Comparison of ENCODE assay signal across 1 cellular context in the genomic region with DNA sequence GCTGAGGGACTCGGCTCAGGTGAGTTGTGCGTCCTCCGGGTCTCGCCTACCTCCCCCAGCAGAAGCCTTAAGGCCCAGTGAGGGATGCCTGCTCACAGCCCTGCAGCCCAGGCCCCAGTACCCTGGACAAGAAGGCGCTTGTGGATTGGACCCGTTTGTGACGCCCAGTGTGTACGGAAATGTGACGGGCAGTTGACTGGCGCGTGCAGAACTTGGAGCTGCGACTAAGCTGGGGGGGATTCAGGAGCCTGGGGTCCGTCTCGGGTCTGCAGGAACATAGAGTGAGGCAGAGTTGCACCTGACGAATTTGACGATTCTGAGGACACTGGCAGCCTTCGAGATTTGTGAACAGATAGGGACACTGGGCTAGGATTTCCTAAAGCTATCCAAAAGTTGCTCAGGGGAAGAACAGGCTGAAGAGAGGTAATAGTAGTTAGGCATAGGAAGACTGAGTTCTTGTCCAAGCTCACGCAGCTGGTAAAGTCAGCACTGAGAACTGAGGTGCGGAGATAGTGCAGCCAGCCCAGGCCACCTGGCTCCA.
TF ChIP-seq lines count a peak whose summit lies in the region.

No MANE protein-coding gene starts in this region.

TF ChIP-seq in K562, 482 proteins besides CTCF, POLR2A, EP300 and RAD21 (continued from another document):
- peak; percentile 63; the same call in 1 of the 2 replicates for TF ChIP-seq ATF2 (CRISPR knock-in tag; IDR thresholded peaks at IDR 0.05)
- TF ChIP-seq ETV6 (IDR thresholded peaks at IDR 0.05; ENCODE audit: borderline replicate concordance in 1 of 2, low read depth in 2 of 2, low read length in 1 of 2): no peak
- TF ChIP-seq ETV6 (CRISPR knock-in tag; IDR thresholded peaks at IDR 0.05; ENCODE audit: borderline replicate concordance): 0 out of 2 replicates have a peak, but pooled peaks have one; percentile 53
- TF ChIP-seq, protein P1, sequence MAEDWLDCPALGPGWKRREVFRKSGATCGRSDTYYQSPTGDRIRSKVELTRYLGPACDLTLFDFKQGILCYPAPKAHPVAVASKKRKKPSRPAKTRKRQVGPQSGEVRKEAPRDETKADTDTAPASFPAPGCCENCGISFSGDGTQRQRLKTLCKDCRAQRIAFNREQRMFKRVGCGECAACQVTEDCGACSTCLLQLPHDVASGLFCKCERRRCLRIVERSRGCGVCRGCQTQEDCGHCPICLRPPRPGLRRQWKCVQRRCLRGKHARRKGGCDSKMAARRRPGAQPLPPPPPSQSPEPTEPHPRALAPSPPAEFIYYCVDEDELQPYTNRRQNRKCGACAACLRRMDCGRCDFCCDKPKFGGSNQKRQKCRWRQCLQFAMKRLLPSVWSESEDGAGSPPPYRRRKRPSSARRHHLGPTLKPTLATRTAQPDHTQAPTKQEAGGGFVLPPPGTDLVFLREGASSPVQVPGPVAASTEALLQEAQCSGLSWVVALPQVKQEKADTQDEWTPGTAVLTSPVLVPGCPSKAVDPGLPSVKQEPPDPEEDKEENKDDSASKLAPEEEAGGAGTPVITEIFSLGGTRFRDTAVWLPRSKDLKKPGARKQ (CRISPR knock-in tag; IDR thresholded peaks at IDR 0.05): no peak
- TF ChIP-seq JUN (IDR thresholded peaks at IDR 0.05; ENCODE audit: borderline replicate concordance, low read depth, low read length): no peak
- TF ChIP-seq JUN (CRISPR knock-in tag; IDR thresholded peaks at IDR 0.05; ENCODE audit: borderline replicate concordance): 0 out of 2 replicates have a peak, but pooled peaks have one; percentile 41
- TF ChIP-seq ELF4 (CRISPR knock-in tag; IDR thresholded peaks at IDR 0.05): no peak
- TF ChIP-seq, protein P2, sequence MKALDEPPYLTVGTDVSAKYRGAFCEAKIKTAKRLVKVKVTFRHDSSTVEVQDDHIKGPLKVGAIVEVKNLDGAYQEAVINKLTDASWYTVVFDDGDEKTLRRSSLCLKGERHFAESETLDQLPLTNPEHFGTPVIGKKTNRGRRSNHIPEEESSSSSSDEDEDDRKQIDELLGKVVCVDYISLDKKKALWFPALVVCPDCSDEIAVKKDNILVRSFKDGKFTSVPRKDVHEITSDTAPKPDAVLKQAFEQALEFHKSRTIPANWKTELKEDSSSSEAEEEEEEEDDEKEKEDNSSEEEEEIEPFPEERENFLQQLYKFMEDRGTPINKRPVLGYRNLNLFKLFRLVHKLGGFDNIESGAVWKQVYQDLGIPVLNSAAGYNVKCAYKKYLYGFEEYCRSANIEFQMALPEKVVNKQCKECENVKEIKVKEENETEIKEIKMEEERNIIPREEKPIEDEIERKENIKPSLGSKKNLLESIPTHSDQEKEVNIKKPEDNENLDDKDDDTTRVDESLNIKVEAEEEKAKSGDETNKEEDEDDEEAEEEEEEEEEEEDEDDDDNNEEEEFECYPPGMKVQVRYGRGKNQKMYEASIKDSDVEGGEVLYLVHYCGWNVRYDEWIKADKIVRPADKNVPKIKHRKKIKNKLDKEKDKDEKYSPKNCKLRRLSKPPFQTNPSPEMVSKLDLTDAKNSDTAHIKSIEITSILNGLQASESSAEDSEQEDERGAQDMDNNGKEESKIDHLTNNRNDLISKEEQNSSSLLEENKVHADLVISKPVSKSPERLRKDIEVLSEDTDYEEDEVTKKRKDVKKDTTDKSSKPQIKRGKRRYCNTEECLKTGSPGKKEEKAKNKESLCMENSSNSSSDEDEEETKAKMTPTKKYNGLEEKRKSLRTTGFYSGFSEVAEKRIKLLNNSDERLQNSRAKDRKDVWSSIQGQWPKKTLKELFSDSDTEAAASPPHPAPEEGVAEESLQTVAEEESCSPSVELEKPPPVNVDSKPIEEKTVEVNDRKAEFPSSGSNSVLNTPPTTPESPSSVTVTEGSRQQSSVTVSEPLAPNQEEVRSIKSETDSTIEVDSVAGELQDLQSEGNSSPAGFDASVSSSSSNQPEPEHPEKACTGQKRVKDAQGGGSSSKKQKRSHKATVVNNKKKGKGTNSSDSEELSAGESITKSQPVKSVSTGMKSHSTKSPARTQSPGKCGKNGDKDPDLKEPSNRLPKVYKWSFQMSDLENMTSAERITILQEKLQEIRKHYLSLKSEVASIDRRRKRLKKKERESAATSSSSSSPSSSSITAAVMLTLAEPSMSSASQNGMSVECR (CRISPR knock-in tag; IDR thresholded peaks at IDR 0.05): peak; percentile 81; the same call in 1 of the 2 replicates
- TF ChIP-seq EP400 (IDR thresholded peaks at IDR 0.05): peak; percentile 49; the same call in 1 of the 2 replicates
- TF ChIP-seq CHD1 (IDR thresholded peaks at IDR 0.05; ENCODE audit: low read length): peak; percentile 46
- 0 out of 4 replicates have a peak, but pooled peaks of 1 of the 2 experiments have one; percentile 22 for TF ChIP-seq TEAD1 (CRISPR knock-in tag; IDR thresholded peaks at IDR 0.05)
- no peak for TF ChIP-seq ZNF583 (CRISPR knock-in tag; IDR thresholded peaks at IDR 0.05)
- peak; percentile 80; the same call in 1 of the 2 replicates for TF ChIP-seq FOXK1 (CRISPR knock-in tag; IDR thresholded peaks at IDR 0.05; ENCODE audit: borderline replicate concordance)
- peak; percentile 21 for TF ChIP-seq SAP30 (IDR thresholded peaks at IDR 0.05; ENCODE audit: borderline replicate concordance, insufficient read depth, low read depth, low read length, poor library complexity, severe bottlenecking)
- peak; percentile 66; the same call in 1 of the 2 replicates for TF ChIP-seq ZNF224 (CRISPR knock-in tag; IDR thresholded peaks at IDR 0.05)
TF ChIP-seq in K562: peak in this region for 21.
